Comparison of ENCODE assay signal across 24 cellular contexts in the genomic region with DNA sequence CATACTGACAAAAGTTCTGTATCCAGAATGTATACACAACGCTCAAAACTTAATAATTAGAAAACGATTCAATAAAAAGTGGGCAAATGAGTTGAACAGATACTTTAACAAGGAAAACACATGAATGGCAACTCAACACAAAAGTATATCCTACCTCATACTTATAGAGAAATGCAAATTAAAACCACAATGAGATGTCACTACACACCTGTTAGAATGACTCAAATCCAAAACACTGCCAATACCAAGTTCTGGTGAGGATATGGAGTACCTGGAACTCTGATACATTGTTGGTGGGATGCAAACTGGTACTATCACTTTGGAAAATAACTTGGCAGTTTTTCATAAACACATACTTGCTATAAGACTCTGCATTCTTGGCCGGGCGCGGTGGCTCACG. TPM values are rescaled to one million over a fixed set of nuclear protein-coding genes. Genes with fewer than 3 reads are reported as not detected.
"Had no signal": no experiment of that assay in that cellular context is flagged by ENCODE, and none has a peak within 500 bp of the region (broad histone marks: within the 10 kb centered on the region; RNA-seq: fewer than 3 reads in every experiment).

No MANE protein-coding gene starts in this region.

- H3K9me3 Mint-ChIP-seq: memory B cell; natural killer cell; neural crest cell; stimulated activated effector memory CD8-positive, alpha-beta T cell treated with anti-CD3 and anti-CD28 coated beads, Interleukin-12 subunit alpha, Interleukin-12 subunit beta, amount 100 ng/mL, for 72 hours; type B pancreatic cell had no signal

- H2AFZ ChIP-seq: hepatocyte had no signal

- H3K36me3 ChIP-seq: esophagus muscularis mucosa, gastroesophageal sphincter, heart left ventricle, neutrophil, pancreas, stomach, tibial artery had no signal

- H3K9me3 ChIP-seq: esophagus muscularis mucosa, gastroesophageal sphincter, heart left ventricle, neutrophil, pancreas, stomach, tibial artery had no signal

- H3K4me3 Mint-ChIP-seq: memory B cell; natural killer cell; neural crest cell; stimulated activated effector memory CD8-positive, alpha-beta T cell treated with anti-CD3 and anti-CD28 coated beads, Interleukin-12 subunit alpha, Interleukin-12 subunit beta, amount 100 ng/mL, for 72 hours; type B pancreatic cell had no signal

- H3K27me3 Mint-ChIP-seq: type B pancreatic cell had no signal

- H3K4me1 ChIP-seq: esophagus muscularis mucosa, foreskin keratinocyte, gastroesophageal sphincter, heart left ventricle, stomach, tibial artery had no signal

- H3K4me2 ChIP-seq: hepatocyte had no signal

- H3K27ac Mint-ChIP-seq: memory B cell; natural killer cell; stimulated activated effector memory CD8-positive, alpha-beta T cell treated with anti-CD3 and anti-CD28 coated beads, Interleukin-12 subunit alpha, Interleukin-12 subunit beta, amount 100 ng/mL, for 72 hours; type B pancreatic cell had no signal

- ATAC-seq: foreskin keratinocyte; gastroesophageal sphincter; heart left ventricle; left lobe of liver; natural killer cell; pancreas; sciatic nerve; stimulated activated effector memory CD8-positive, alpha-beta T cell treated with anti-CD3 and anti-CD28 coated beads, Interleukin-12 subunit alpha, Interleukin-12 subunit beta, amount 100 ng/mL, for 72 hours had no signal

- DNase-seq: dermis blood vessel endothelial cell; effector memory CD4-positive, alpha-beta T cell; foreskin keratinocyte; heart left ventricle; kidney; natural killer cell; pancreas; stimulated activated CD4-positive, alpha-beta T cell treated with anti-CD3 and anti-CD28 coated beads, Interleukin-2, amount 100 ng/mL, for 24 hours; stimulated activated CD4-positive, alpha-beta T cell treated with anti-CD3 and anti-CD28 coated beads, Interleukin-4, amount 100 ng/mL, for 24 hours; stimulated activated naive CD4-positive, alpha-beta T cell treated with Interleukin-2 at 50 U/mL for 16 hours; stomach; tibial artery had no signal

- H3K4me3 ChIP-seq: coronary artery, esophagus muscularis mucosa, gastroesophageal sphincter, heart left ventricle, hepatocyte, lung, pancreas, stomach, tibial artery had no signal

- H3K27ac ChIP-seq: coronary artery, esophagus muscularis mucosa, foreskin keratinocyte, gastroesophageal sphincter, heart left ventricle, hepatocyte, neutrophil, pancreas, stomach, tibial artery had no signal

- H3K4me1 Mint-ChIP-seq: memory B cell; stimulated activated effector memory CD8-positive, alpha-beta T cell treated with anti-CD3 and anti-CD28 coated beads, Interleukin-12 subunit alpha, Interleukin-12 subunit beta, amount 100 ng/mL, for 72 hours had no signal

- H3K36me3 Mint-ChIP-seq: memory B cell; natural killer cell; stimulated activated effector memory CD8-positive, alpha-beta T cell treated with anti-CD3 and anti-CD28 coated beads, Interleukin-12 subunit alpha, Interleukin-12 subunit beta, amount 100 ng/mL, for 72 hours; type B pancreatic cell had no signal

- H3K27me3 ChIP-seq: esophagus muscularis mucosa, gastroesophageal sphincter, heart left ventricle, hepatocyte, neutrophil, pancreas, stomach, tibial artery had no signal

RNA-seq across cellular contexts. Expression of a gene that starts 42.1 kb away (rescaled TPM):
- total RNA-seq: foreskin keratinocyte, natural killer cell had no signal
